ENCODE assay signal across 16 cellular contexts in genomic region chr3:58032186-58032585, GRCh38. TPM values are rescaled to one million over a fixed set of nuclear protein-coding genes. Genes with fewer than 3 reads are reported as not detected.
DNase-seq lines count a peak whose midpoint lies in the region; ATAC-seq and TF ChIP-seq lines count a peak whose summit lies in the region.
"Had no signal": no experiment of that assay in that cellular context is flagged by ENCODE, and none has a peak within 500 bp of the region (broad histone marks: within the 10 kb centered on the region; RNA-seq: fewer than 3 reads in every experiment).

No MANE protein-coding gene starts in this region.

- peaks cover 21% of the 10 kb centered on the region for H3K79me1 ChIP-seq in mesendoderm (ENCODE audit: low read length)

- peak overlapping the region; percentile 47; the same call in 1 of the 2 replicates for H3K27ac ChIP-seq in HUES6 (ENCODE audit: low read depth, low read length)
- no peak overlapping the region for H3K27ac ChIP-seq in endodermal cell (ENCODE audit: low read depth, low read length)
- peak overlapping the region; percentile 36 for H3K27ac ChIP-seq in mesendoderm (ENCODE audit: low read depth, low read length)
- H3K27ac ChIP-seq: heart right ventricle, psoas muscle had no signal

- no peaks in the 10 kb centered on the region for H3K27me3 Mint-ChIP-seq in endodermal cell (ENCODE audit: insufficient read depth)
- H3K27me3 Mint-ChIP-seq: T-cell had no signal

- H3K27ac Mint-ChIP-seq in endodermal cell, result peak overlapping the region; percentile 86
- H3K27ac Mint-ChIP-seq: activated naive CD4-positive, alpha-beta T cell treated with anti-CD3 and anti-CD28 coated beads for 36 hours had no signal

- H3K4me1 Mint-ChIP-seq in endodermal cell, result peaks cover 50% of the 10 kb centered on the region

- no peak overlapping the region for H4K8ac ChIP-seq in mesendoderm (ENCODE audit: low read depth, low read length)

- H2BK5ac ChIP-seq in mesendoderm (ENCODE audit: low read length), result no peak overlapping the region

- no peaks in the 10 kb centered on the region for H3K9me3 Mint-ChIP-seq in endodermal cell
- H3K9me3 Mint-ChIP-seq: activated naive CD4-positive, alpha-beta T cell treated with anti-CD3 and anti-CD28 coated beads for 36 hours; T-cell had no signal

- H3K4ac ChIP-seq in mesendoderm (ENCODE audit: low read depth, low read length), result no peak overlapping the region

- H4K5ac ChIP-seq in mesendoderm (ENCODE audit: low read length), result peak overlapping the region; percentile 77

- H3K4me3 ChIP-seq in AG10803 (ENCODE audit: low read length), result no peak overlapping the region
- no peak overlapping the region for H3K4me3 ChIP-seq in HUES6 (ENCODE audit: low read depth, low read length)
- H3K4me3 ChIP-seq in endodermal cell (ENCODE audit: low read length), result no peak overlapping the region
- no peak overlapping the region for H3K4me3 ChIP-seq in mesendoderm (ENCODE audit: low read length)
- H3K4me3 ChIP-seq: heart right ventricle, psoas muscle had no signal

- H3K23ac ChIP-seq in mesendoderm (ENCODE audit: low read length), result no peak overlapping the region

- peak overlapping the region; percentile 76 for H2AK5ac ChIP-seq in mesendoderm (ENCODE audit: low read length)

- no peak overlapping the region for H3K9ac ChIP-seq in HUES6 (ENCODE audit: low read length)
- H3K9ac ChIP-seq in endodermal cell (ENCODE audit: extremely low read depth, low read length, poor library complexity, severe bottlenecking), result no peak overlapping the region
- peak overlapping the region; percentile 30 for H3K9ac ChIP-seq in mesendoderm (ENCODE audit: low read length)

- ATAC-seq in HG03159 (IDR thresholded peaks at IDR 0.05; ENCODE audit: unreplicated experiment) (no peak), esophagus mucosa (no peak)
- ATAC-seq: heart right ventricle, psoas muscle, T-cell had no signal

- peak; percentile 70 for DNase-seq in AG10803 (ENCODE audit: low read depth)
- DNase-seq in endodermal cell, result peak; percentile 69
- DNase-seq in mesendoderm, result peak; percentile 91
- no peak for DNase-seq in GM13977 (ENCODE audit: low spot score)
- no peak for DNase-seq in DMS114 treated with DMSO at 0.1 percent for 48 hours (lab: John Stamatoyannopoulos, UW; ENCODE audit: unreplicated experiment)
- DNase-seq: ACHN; activated naive CD4-positive, alpha-beta T cell treated with anti-CD3 and anti-CD28 coated beads for 36 hours; effector CD8-positive, alpha-beta T cell; heart right ventricle; NCI-H2081 treated with DMSO at 0.1 percent for 48 hours; NCI-H69; psoas muscle; T-cell had no signal

- no peak overlapping the region for H2BK15ac ChIP-seq in mesendoderm (replicated peaks; ENCODE audit: low read depth)

- WGBS in endodermal cell (ENCODE audit: insufficient coverage in 1 of 2, insufficient read length in 1 of 2), 2 experiments, result 52 to 70% methylated on average over 3 to 4 of the region's 4 CpGs
- WGBS in mesendoderm (ENCODE audit: extremely low coverage, insufficient coverage, low lambda C conversion rate), result no CpG with 5 or more reads among the region's 4 CpGs

- H3K36me3 ChIP-seq in HUES6 (ENCODE audit: control insufficient read depth, insufficient read depth, low read length) (no peaks in the 10 kb centered on the region), endodermal cell (ENCODE audit: control insufficient read depth, insufficient read depth, low read length) (peaks cover 67% of the 10 kb centered on the region), mesendoderm (ENCODE audit: control insufficient read depth, insufficient read depth, low read length) (no peaks in the 10 kb centered on the region)
- H3K36me3 ChIP-seq: heart right ventricle had no signal

- H3K79me2 ChIP-seq in mesendoderm (ENCODE audit: control insufficient read depth, insufficient read depth, low read length), result peaks cover 56% of the 10 kb centered on the region

- H3K4me2 ChIP-seq in mesendoderm (ENCODE audit: low read length), result no peak overlapping the region

- H3K4me1 ChIP-seq in HUES6 (ENCODE audit: control insufficient read depth, insufficient read depth, low read length) (peaks cover 68% of the 10 kb centered on the region), endodermal cell (ENCODE audit: control insufficient read depth, insufficient read depth, low read length) (peaks cover 21% of the 10 kb centered on the region), mesendoderm (ENCODE audit: control insufficient read depth, low read depth, low read length) (peaks cover 27% of the 10 kb centered on the region)
- H3K4me1 ChIP-seq: psoas muscle had no signal

- H3K36me3 Mint-ChIP-seq in endodermal cell (ENCODE audit: low read depth), result peaks cover 6% of the 10 kb centered on the region
- H3K36me3 Mint-ChIP-seq: T-cell had no signal

- H3K9me3 ChIP-seq in HUES6 (ENCODE audit: control insufficient read depth, insufficient read depth, low read depth, low read length), result no peaks in the 10 kb centered on the region
- no peaks in the 10 kb centered on the region for H3K9me3 ChIP-seq in endodermal cell (ENCODE audit: control insufficient read depth, low read length)
- H3K9me3 ChIP-seq: heart right ventricle, psoas muscle had no signal

- in situ Hi-C loops in GM13977 (cut with MboI; ENCODE audit: low pct_unique_long_range_greater_than_20kb, low sequenced_read_pairs, unreplicated experiment), result no loop called here

- H2BK120ac ChIP-seq in mesendoderm (ENCODE audit: low read depth, low read length), result no peak overlapping the region

- H3K27me3 ChIP-seq in HUES6 (ENCODE audit: control insufficient read depth, insufficient read depth, low read length), result no peaks in the 10 kb centered on the region
- no peaks in the 10 kb centered on the region for H3K27me3 ChIP-seq in endodermal cell (ENCODE audit: control insufficient read depth, insufficient read depth, low read length, poor library complexity, severe bottlenecking)
- no peaks in the 10 kb centered on the region for H3K27me3 ChIP-seq in mesendoderm (ENCODE audit: insufficient read depth, low read length, poor library complexity)
- H3K27me3 ChIP-seq: heart right ventricle had no signal

- TF ChIP-seq CTCF in AG10803 (conservative IDR thresholded peaks at IDR 0.05; ENCODE audit: low read length), result no peak
- TF ChIP-seq CTCF in endodermal cell (conservative IDR thresholded peaks at IDR 0.05), result no peak
- no peak for TF ChIP-seq CTCF in GM13977 (IDR thresholded peaks at IDR 0.05; ENCODE audit: extremely low read depth, insufficient read depth, missing control alignments)

- H3K56ac ChIP-seq in mesendoderm (ENCODE audit: low read length), result peak overlapping the region; percentile 65

- no peak overlapping the region for H3K4me3 Mint-ChIP-seq in endodermal cell
- H3K4me3 Mint-ChIP-seq: activated naive CD4-positive, alpha-beta T cell treated with anti-CD3 and anti-CD28 coated beads for 36 hours; T-cell had no signal

- peak overlapping the region; percentile 70 for H3K18ac ChIP-seq in mesendoderm (ENCODE audit: low read length)

RNA-seq across cellular contexts. Expression of gene FLNB, which starts 24.0 kb away (rescaled TPM):
- total RNA-seq in endodermal cell (100 to 1,000 TPM; 212 to 221 TPM), esophagus mucosa (124 TPM)
- polyA plus RNA-seq in endodermal cell (2013, experiment 1 of 2), result 86.0 TPM
- 96.0 TPM for polyA plus RNA-seq in endodermal cell (2013, experiment 2 of 2)
- polyA plus RNA-seq in mesendoderm (2013, experiment 1 of 2), result 26.8 TPM
- polyA plus RNA-seq in mesendoderm (2013, experiment 2 of 2), result 26.5 TPM

Comparison
In these comparisons a context has a peak if more than half of its experiments do, and no peak if none do; other contexts are left out.
1. DNase-seq: peak in AG10803 (single experiment), endodermal cell (single experiment) and mesendoderm (single experiment); none in GM13977 (single experiment) and DMS114 treated with DMSO at 0.1 percent for 48 hours (single experiment).